ENCODE assay signal across 1 cellular context in genomic region chr9:96612105-96612965, GRCh38.
TF ChIP-seq lines count a peak whose summit lies in the region.

No MANE protein-coding gene starts in this region.

TF ChIP-seq in SK-N-SH, 30 proteins besides CTCF, POLR2A, EP300 and RAD21 (continued from another document):
- TF ChIP-seq REST (IDR thresholded peaks at IDR 0.05; ENCODE audit: low read depth, low read length): 0 out of 2 replicates have a peak, but pooled peaks have one; percentile 55
- TF ChIP-seq FOXJ3 (CRISPR knock-in tag; IDR thresholded peaks at IDR 0.05): no peak
- TF ChIP-seq FOSL2 (IDR thresholded peaks at IDR 0.05; ENCODE audit: borderline replicate concordance, low read depth): peak; percentile 29; the same call in 1 of the 2 replicates
- no peak for TF ChIP-seq MEF2A (IDR thresholded peaks at IDR 0.05; ENCODE audit: borderline replicate concordance, low read depth)
- peak; percentile 55 for TF ChIP-seq NFIC (IDR thresholded peaks at IDR 0.05; ENCODE audit: borderline replicate concordance)
- peak; percentile 13 for TF ChIP-seq CHD2 (IDR thresholded peaks at IDR 0.05; ENCODE audit: low read length, partially characterized antibody)
- TF ChIP-seq SIN3A (IDR thresholded peaks at IDR 0.05; ENCODE audit: borderline replicate concordance, low read depth, low read length): 0 out of 2 replicates have a peak, but pooled peaks have one; percentile 40
- TF ChIP-seq FOXM1 (IDR thresholded peaks at IDR 0.05; ENCODE audit: low read depth): no peak
- TF ChIP-seq PBX3 (IDR thresholded peaks at IDR 0.05): no peak
- TF ChIP-seq NRF1 (IDR thresholded peaks at IDR 0.05; ENCODE audit: low read depth, low read length): no peak
- TF ChIP-seq TCF12 (IDR thresholded peaks at IDR 0.05): peak; percentile 74
- TF ChIP-seq JUND (IDR thresholded peaks at IDR 0.05): no peak
- no peak for TF ChIP-seq RCOR1 (IDR thresholded peaks at IDR 0.05; ENCODE audit: low read length)
- TF ChIP-seq MAX (IDR thresholded peaks at IDR 0.05; ENCODE audit: low read depth): peak; percentile 48; the same call in 1 of the 2 replicates
